In genomic region chr6:103122766-103123601, GRCh38 we compare ENCODE assay signal across 8 cellular contexts.
DNase-seq lines count a peak whose midpoint lies in the region; ATAC-seq lines count a peak whose summit lies in the region.

No MANE protein-coding gene starts in this region.

- ATAC-seq in HG03039 (IDR thresholded peaks at IDR 0.05; ENCODE audit: unreplicated experiment) (peak; percentile 54), aorta (ENCODE audit: low FRiP score) (no peak)

- H3K27me3 ChIP-seq in aorta (ENCODE audit: control insufficient read depth in 1 of 2, insufficient read depth in 2 of 2, low read length in 1 of 2) = no peaks in the 10 kb centered on the region

- no peaks in the 10 kb centered on the region for H3K9me3 ChIP-seq in aorta (ENCODE audit: control insufficient read depth, low read length)

- 34 to 35% methylated on average over 10 of the region's 10 CpGs for WGBS in aorta, 2 donors

- H3K4me1 ChIP-seq in aorta (ENCODE audit: control insufficient read depth in 1 of 2, insufficient read depth in 2 of 2, low read length in 2 of 2) = peaks cover 0 to 3% of the 10 kb centered on the region in 2 donors

- peak; percentile 53 for DNase-seq in activated CD8-positive, alpha-beta memory T cell treated with anti-CD3 and anti-CD28 coated beads, Interleukin-2, amount 50 U/mL, for 48 hours
- no peak for DNase-seq in activated CD8-positive, alpha-beta memory T cell treated with anti-CD3 and anti-CD28 coated beads, Interleukin-2, amount 50 U/mL, for 4 hours
- DNase-seq in NCI-H2171 (lab: John Stamatoyannopoulos, UW) (peak; percentile 35), iPS-NIHi7 (ENCODE audit: extremely low spot score) (peak; percentile 78), aorta (peak; percentile 51 to 61)
- DNase-seq in activated CD4-positive, alpha-beta T cell treated with anti-CD3 and anti-CD28 coated beads, Interleukin-2, amount 50 U/mL, for 48 hours = peak; percentile 25 to 28
- DNase-seq in effector CD4-positive, alpha-beta T cell = no peak

- intact Hi-C loops in aorta (cut with DNase I) = no loop called here

- no peak overlapping the region for H3K4me3 ChIP-seq in aorta (ENCODE audit: low read length in 2 of 2)

- no peak overlapping the region for H3K27ac ChIP-seq in aorta (ENCODE audit: low read depth in 1 of 2, low read length in 2 of 2)

- no peaks in the 10 kb centered on the region for H3K36me3 ChIP-seq in aorta (ENCODE audit: control insufficient read depth in 1 of 2, insufficient read depth in 2 of 2, low read length in 1 of 2)

Comparison
In these comparisons a context has a peak if more than half of its experiments do, and no peak if none do; other contexts are left out.
1. DNase-seq: peak in activated CD8-positive, alpha-beta memory T cell treated with anti-CD3 and anti-CD28 coated beads, Interleukin-2, amount 50 U/mL, for 48 hours (single experiment), NCI-H2171 (single experiment), activated CD4-positive, alpha-beta T cell treated with anti-CD3 and anti-CD28 coated beads, Interleukin-2, amount 50 U/mL, for 48 hours (2 of 2), iPS-NIHi7 (single experiment) and aorta (2 of 2); none in activated CD8-positive, alpha-beta memory T cell treated with anti-CD3 and anti-CD28 coated beads, Interleukin-2, amount 50 U/mL, for 4 hours (single experiment) and effector CD4-positive, alpha-beta T cell (single experiment).